ENCODE assay signal across 26 cellular contexts in the genomic region with DNA sequence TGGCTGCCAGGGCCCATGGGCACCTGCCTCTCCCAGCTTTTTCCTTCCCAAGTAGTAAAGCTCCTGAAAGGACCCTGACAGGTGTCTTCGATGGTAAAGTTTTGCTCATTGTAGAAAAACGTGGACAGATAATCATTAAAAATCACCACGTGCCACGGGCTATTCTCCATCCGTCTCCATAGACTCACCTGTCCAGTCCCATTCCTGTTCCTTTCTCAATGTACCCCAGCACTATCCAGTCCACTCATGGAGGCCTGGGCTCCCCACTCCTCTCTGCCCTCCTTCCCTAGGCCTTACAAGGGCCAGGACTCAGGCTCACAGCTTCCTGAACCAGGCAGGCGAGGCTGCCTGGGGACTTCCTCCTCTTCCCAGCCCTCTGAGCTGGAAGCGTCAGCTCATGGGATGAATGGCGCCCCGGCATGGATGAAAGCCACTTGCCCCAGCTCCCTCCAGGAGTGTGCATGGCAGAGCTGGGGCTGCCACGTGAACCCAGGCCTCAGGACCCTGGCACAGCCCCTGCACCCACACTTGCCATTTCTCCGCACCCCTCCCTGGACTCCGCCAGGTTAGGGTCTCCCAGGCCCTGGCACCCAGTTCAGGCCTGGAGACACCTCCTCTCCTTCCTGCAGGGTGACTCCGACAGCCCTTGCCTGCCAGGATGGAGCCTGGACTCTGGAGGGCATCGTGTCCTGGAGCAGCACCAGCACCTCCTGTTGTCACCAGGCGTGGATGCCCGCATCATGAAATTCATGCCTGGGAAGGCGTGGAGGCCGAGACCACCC. TPM values are rescaled to one million over a fixed set of nuclear protein-coding genes. Genes with fewer than 3 reads are reported as not detected.
DNase-seq lines count a peak whose midpoint lies in the region; ATAC-seq, FAIRE-seq and TF ChIP-seq lines count a peak whose summit lies in the region.
"Had no signal": no experiment of that assay in that cellular context is flagged by ENCODE, and none has a peak within 500 bp of the region (broad histone marks: within the 10 kb centered on the region; RNA-seq: fewer than 3 reads in every experiment).

No MANE protein-coding gene starts in this region.

- DNase-seq in M059J (ENCODE audit: low read depth) (peak; percentile 44), endothelial cell of umbilical vein (ENCODE audit: low read depth, low spot score) (peak; percentile 24), neuronal stem cell (ENCODE audit: low spot score) (no peak), foreskin fibroblast (no peak), hippocampal formation (lab: John Stamatoyannopoulos, UW) (no peak)
- DNase-seq: activated CD4-positive, alpha-beta T cell treated with anti-CD3 and anti-CD28 coated beads, Interleukin-2, amount 10 ng/mL, durations not matched to agents 24 days and 14 days; activated naive CD8-positive, alpha-beta T cell treated with anti-CD3 and anti-CD28 coated beads for 36 hours; brain microvascular endothelial cell; CD8-positive, alpha-beta T cell; heart right ventricle; NCI-H69; posterior cingulate gyrus; SHP77 treated with DMSO at 0.1 percent for 48 hours; stimulated activated CD4-positive, alpha-beta T cell treated with anti-CD3 and anti-CD28 coated beads, Interleukin-2, amount 100 ng/mL, for 24 hours; stimulated activated naive CD4-positive, alpha-beta T cell treated with Interleukin-2 at 50 U/mL for 16 hours; T-cell had no signal

- peaks cover 2% of the 10 kb centered on the region for H4K20me1 ChIP-seq in endothelial cell of umbilical vein (replicated peaks; ENCODE audit: control insufficient read depth, extremely low read depth, insufficient read depth, low read length)

- H3K4ac ChIP-seq in neuronal stem cell (ENCODE audit: low read length): no peak overlapping the region

- no peak overlapping the region for H2BK15ac ChIP-seq in neuronal stem cell (ENCODE audit: low read length)

- H3K79me2 ChIP-seq in endothelial cell of umbilical vein (ENCODE audit: control insufficient read depth, insufficient read depth, low read length): peaks cover 6% of the 10 kb centered on the region

- intact Hi-C loops in endothelial cell of umbilical vein (cut with micrococcal nuclease): no loop called here

- WGBS in neuronal stem cell (ENCODE audit: extremely low coverage in 2 of 2, insufficient read length in 2 of 2, insufficient replicate concordance in 1 of 2), 2 donors: no CpG with 5 or more reads among the region's 18 CpGs

- ATAC-seq in GM21526 (IDR thresholded peaks at IDR 0.05; ENCODE audit: low FRiP score, unreplicated experiment): no peak
- ATAC-seq in HG02870 (IDR thresholded peaks at IDR 0.05; ENCODE audit: unreplicated experiment): no peak
- ATAC-seq: CD8-positive, alpha-beta T cell; T-cell had no signal

- TF ChIP-seq POLR2A in endothelial cell of umbilical vein (IDR thresholded peaks at IDR 0.05; ENCODE audit: low read depth, low read length): peak; percentile 53

- no peaks in the 10 kb centered on the region for H3K9me3 ChIP-seq in endothelial cell of umbilical vein (replicated peaks; ENCODE audit: control insufficient read depth, insufficient read depth, low read length)
- no peaks in the 10 kb centered on the region for H3K9me3 ChIP-seq in neuronal stem cell (replicated peaks in 1 of 2; ENCODE audit: control insufficient read depth in 2 of 2, insufficient read depth in 1 of 2, low read depth in 1 of 2, low read length in 2 of 2)
- H3K9me3 ChIP-seq: heart right ventricle had no signal

- CTCF ChIA-PET in endothelial cell of umbilical vein (lab: Charles Lee): interaction anchor here (1.1 to 4.0 kb wide), 2 partner anchors 158 to 174 kb away, joined by 3 to 20 read pairs; no protein-coding TSS in a partner anchor

- peaks cover 3% of the 10 kb centered on the region for H3K79me1 ChIP-seq in neuronal stem cell (ENCODE audit: low read depth, low read length)

- H3K9ac ChIP-seq in endothelial cell of umbilical vein (replicated peaks; ENCODE audit: extremely low read depth, insufficient read depth, low read length) (no peak overlapping the region), neuronal stem cell (ENCODE audit: low read depth, low read length, poor library complexity) (peak overlapping the region; percentile 39)

- H3K4me2 ChIP-seq in endothelial cell of umbilical vein (ENCODE audit: insufficient read depth, low read length) (no peak overlapping the region), neuronal stem cell (ENCODE audit: insufficient read depth, low read length, poor library complexity, severe bottlenecking) (no peak overlapping the region)

- no peak overlapping the region for H4K91ac ChIP-seq in neuronal stem cell (ENCODE audit: low read depth, low read length, poor library complexity)

- no peak overlapping the region for H3K27ac ChIP-seq in endothelial cell of umbilical vein (ENCODE audit: insufficient read depth, low read depth, low read length)
- H3K27ac ChIP-seq in neuronal stem cell (replicated peaks; ENCODE audit: low read length): no peak overlapping the region
- H3K27ac ChIP-seq: brain microvascular endothelial cell, heart right ventricle, HL-60 had no signal

- no peak overlapping the region for H2BK120ac ChIP-seq in neuronal stem cell (ENCODE audit: low read depth, low read length)

- no peak overlapping the region for H2BK12ac ChIP-seq in neuronal stem cell (ENCODE audit: low read length)

- no peak overlapping the region for H4K8ac ChIP-seq in neuronal stem cell (ENCODE audit: low read depth, low read length)

- no peaks in the 10 kb centered on the region for H3K27me3 ChIP-seq in endothelial cell of umbilical vein (ENCODE audit: control insufficient read depth in 2 of 2, insufficient read depth in 2 of 2, low read length in 2 of 2)
- H3K27me3 ChIP-seq in neuronal stem cell (ENCODE audit: control insufficient read depth in 3 of 3, insufficient read depth in 3 of 3, low read depth in 1 of 3, low read length in 3 of 3): no peaks in the 10 kb centered on the region
- H3K27me3 ChIP-seq: brain microvascular endothelial cell had no signal

- no peak overlapping the region for H2BK5ac ChIP-seq in neuronal stem cell (ENCODE audit: low read length)

- no peaks in the 10 kb centered on the region for H3K4me1 ChIP-seq in endothelial cell of umbilical vein (ENCODE audit: control insufficient read depth, extremely low read depth, insufficient read depth, low read length)
- H3K4me1 ChIP-seq in neuronal stem cell (ENCODE audit: control insufficient read depth in 2 of 2, insufficient read depth in 1 of 2, low read depth in 1 of 2, low read length in 2 of 2): no peaks in the 10 kb centered on the region

- H3K4me3 ChIP-seq in endothelial cell of umbilical vein (replicated peaks in 1 of 3; ENCODE audit: insufficient read depth in 1 of 3, low read depth in 1 of 3, low read length in 3 of 3) (no peak overlapping the region), neuronal stem cell (ENCODE audit: low read length in 2 of 2) (no peak overlapping the region), foreskin fibroblast (ENCODE audit: low read depth in 1 of 2, low read length in 2 of 2) (no peak overlapping the region)
- H3K4me3 ChIP-seq: heart right ventricle had no signal

- TF ChIP-seq CTCF in endothelial cell of umbilical vein (IDR thresholded peaks at IDR 0.05; ENCODE audit: extremely low read depth in 1 of 2, insufficient read depth in 1 of 2, low read depth in 1 of 2, low read length in 2 of 2) (no peak), foreskin fibroblast (IDR thresholded peaks at IDR 0.05; ENCODE audit: low read depth, low read length) (no peak)

- peak overlapping the region; percentile 50 for H3K18ac ChIP-seq in neuronal stem cell (ENCODE audit: low read length)

- no peak overlapping the region for H3K23ac ChIP-seq in neuronal stem cell (ENCODE audit: low read depth, low read length, poor library complexity)

- POLR2A ChIA-PET in endothelial cell of umbilical vein (lab: Charles Lee): no interaction called here

- H3K36me3 ChIP-seq in endothelial cell of umbilical vein (ENCODE audit: control insufficient read depth in 2 of 2, extremely low read depth in 1 of 2, insufficient read depth in 2 of 2, low read length in 2 of 2): peaks cover 15 to 32% of the 10 kb centered on the region in 2 experiments
- H3K36me3 ChIP-seq in neuronal stem cell (replicated peaks in 1 of 2; ENCODE audit: control insufficient read depth in 2 of 2, insufficient read depth in 2 of 2, low read length in 2 of 2): peaks cover 21 to 45% of the 10 kb centered on the region in 2 donors

- no peaks in the 10 kb centered on the region for H3K9me1 ChIP-seq in endothelial cell of umbilical vein (replicated peaks; ENCODE audit: control insufficient read depth, extremely low read depth, insufficient read depth, low read length)

- H2AFZ ChIP-seq in endothelial cell of umbilical vein (ENCODE audit: low read depth, low read length) (no peak overlapping the region), neuronal stem cell (ENCODE audit: low read length) (no peak overlapping the region)

- H3K14ac ChIP-seq in neuronal stem cell (ENCODE audit: low read length): no peak overlapping the region

- H2AK5ac ChIP-seq in neuronal stem cell (ENCODE audit: low read depth, low read length): no peak overlapping the region

- peak; percentile 27 for FAIRE-seq in G401.6 (lab: Jason Lieb, UNC)
- FAIRE-seq in endothelial cell of umbilical vein (lab: Jason Lieb, UNC): no peak
- FAIRE-seq: colon had no signal

- dilution Hi-C loops in endothelial cell of umbilical vein (cut with MboI; ENCODE audit: extremely low pct_ligation_motif_present, low sequenced_read_pairs): no loop called here

- BruUV-seq in endothelial cell of umbilical vein (replicated peaks; lab: Mats Ljungman, UMichigan): no TSS peak

RNA-seq across cellular contexts. Expression of a gene that starts 8.8 kb away (rescaled TPM):
- not detected in 2 replicates for total RNA-seq in M059J (2014; rRNA removed; shearing (Covaris generic))
- total RNA-seq in endothelial cell of umbilical vein: not detected in 2 replicates
- polyA plus RNA-seq in endothelial cell of umbilical vein: not detected in 2 replicates
- not detected in 2 replicates for polyA plus RNA-seq in endothelial cell of umbilical vein (2011; cell fraction: cytosol; rRNA removed)
- not detected in 2 replicates for polyA plus RNA-seq in endothelial cell of umbilical vein (2011; cell fraction: nucleus; rRNA removed)
- polyA plus RNA-seq in endothelial cell of umbilical vein (2012): 0.41 TPM in 1 of 2 replicates, not detected in the other
- polyA minus RNA-seq in endothelial cell of umbilical vein: not detected in 2 replicates
- polyA minus RNA-seq in endothelial cell of umbilical vein (2011; cell fraction: cytosol; rRNA and poly(A)+ RNA removed): not detected
- not detected in 2 replicates for polyA minus RNA-seq in endothelial cell of umbilical vein (2011; cell fraction: nucleus; rRNA and poly(A)+ RNA removed)
- 0.06 TPM for polyA plus RNA-seq in neuronal stem cell (2013, experiment 1 of 2)
- 0.06 TPM for polyA plus RNA-seq in neuronal stem cell (2013, experiment 2 of 2)
- total RNA-seq: activated CD4-positive, alpha-beta T cell treated with anti-CD3 and anti-CD28 coated beads, Interleukin-2, amount 10 ng/mL, durations not matched to agents 24 days and 14 days; activated naive CD8-positive, alpha-beta T cell treated with anti-CD3 and anti-CD28 coated beads for 36 hours; activated T-helper 2 cell treated with anti-CD3 and anti-CD28 coated beads, Interferon-gamma antibody, Interleukin-2, Interleukin-4, amounts not matched to agents 10 μg/mL and 5 μg/mL and 100 μg/mL, durations not matched to agents 14 hours and 24 hours and 36 hours; CD8-positive, alpha-beta T cell; Daoy; lung microvascular endothelial cell; skeletal muscle tissue had no signal
- polyA plus RNA-seq: IgD-negative memory B cell had no signal

RNA-seq across cellular contexts. Expression of a gene that starts 20.6 kb away (rescaled TPM):
- not detected in 2 replicates for total RNA-seq in M059J (2014; rRNA removed; shearing (Covaris generic))
- total RNA-seq in endothelial cell of umbilical vein: not detected in 2 replicates
- polyA plus RNA-seq in endothelial cell of umbilical vein: not detected in 2 replicates
- polyA plus RNA-seq in endothelial cell of umbilical vein (2011; cell fraction: cytosol; rRNA removed): not detected in 2 replicates
- not detected in 2 replicates for polyA plus RNA-seq in endothelial cell of umbilical vein (2011; cell fraction: nucleus; rRNA removed)
- polyA plus RNA-seq in endothelial cell of umbilical vein (2012): 0.15 and 0.16 TPM in 2 replicates
- not detected in 2 replicates for polyA minus RNA-seq in endothelial cell of umbilical vein
- not detected for polyA minus RNA-seq in endothelial cell of umbilical vein (2011; cell fraction: cytosol; rRNA and poly(A)+ RNA removed)
- not detected in 2 replicates for polyA minus RNA-seq in endothelial cell of umbilical vein (2011; cell fraction: nucleus; rRNA and poly(A)+ RNA removed)
- not detected for polyA plus RNA-seq in neuronal stem cell (2013, experiment 1 of 2)
- polyA plus RNA-seq in neuronal stem cell (2013, experiment 2 of 2): 0.01 TPM
- total RNA-seq: activated CD4-positive, alpha-beta T cell treated with anti-CD3 and anti-CD28 coated beads, Interleukin-2, amount 10 ng/mL, durations not matched to agents 24 days and 14 days; activated naive CD8-positive, alpha-beta T cell treated with anti-CD3 and anti-CD28 coated beads for 36 hours; activated T-helper 2 cell treated with anti-CD3 and anti-CD28 coated beads, Interferon-gamma antibody, Interleukin-2, Interleukin-4, amounts not matched to agents 10 μg/mL and 5 μg/mL and 100 μg/mL, durations not matched to agents 14 hours and 24 hours and 36 hours; CD8-positive, alpha-beta T cell; Daoy; lung microvascular endothelial cell; skeletal muscle tissue had no signal
- polyA plus RNA-seq: IgD-negative memory B cell had no signal

RNA-seq across cellular contexts. Expression of a gene that starts 23.9 kb away (rescaled TPM):
- total RNA-seq in M059J (2014; rRNA removed; shearing (Covaris generic)): 47.3 and 80.5 TPM in 2 replicates
- 237 and 267 TPM in 2 replicates for total RNA-seq in endothelial cell of umbilical vein
- polyA plus RNA-seq in endothelial cell of umbilical vein: 171 and 198 TPM in 2 replicates
- 110 and 135 TPM in 2 replicates for polyA plus RNA-seq in endothelial cell of umbilical vein (2011; cell fraction: cytosol; rRNA removed)
- polyA plus RNA-seq in endothelial cell of umbilical vein (2011; cell fraction: nucleus; rRNA removed): 257 and 307 TPM in 2 replicates
- polyA plus RNA-seq in endothelial cell of umbilical vein (2012): 194 and 202 TPM in 2 replicates
- polyA minus RNA-seq in endothelial cell of umbilical vein: 91.9 and 139 TPM in 2 replicates
- 24.9 TPM for polyA minus RNA-seq in endothelial cell of umbilical vein (2011; cell fraction: cytosol; rRNA and poly(A)+ RNA removed)
- 131 and 267 TPM in 2 replicates for polyA minus RNA-seq in endothelial cell of umbilical vein (2011; cell fraction: nucleus; rRNA and poly(A)+ RNA removed)
- 43.7 TPM for polyA plus RNA-seq in neuronal stem cell (2013, experiment 1 of 2)
- 43.2 TPM for polyA plus RNA-seq in neuronal stem cell (2013, experiment 2 of 2)
- total RNA-seq: CD8-positive, alpha-beta T cell had no signal
- polyA plus RNA-seq: IgD-negative memory B cell had no signal

Comparison
In these comparisons a context has a peak if more than half of its experiments do, and no peak if none do; other contexts are left out.
1. DNase-seq: peak in M059J (single experiment) and endothelial cell of umbilical vein (single experiment); none in neuronal stem cell (single experiment), foreskin fibroblast (0 of 2) and hippocampal formation (0 of 2).